ENCODE assay signal across 1 cellular context in the genomic region with DNA sequence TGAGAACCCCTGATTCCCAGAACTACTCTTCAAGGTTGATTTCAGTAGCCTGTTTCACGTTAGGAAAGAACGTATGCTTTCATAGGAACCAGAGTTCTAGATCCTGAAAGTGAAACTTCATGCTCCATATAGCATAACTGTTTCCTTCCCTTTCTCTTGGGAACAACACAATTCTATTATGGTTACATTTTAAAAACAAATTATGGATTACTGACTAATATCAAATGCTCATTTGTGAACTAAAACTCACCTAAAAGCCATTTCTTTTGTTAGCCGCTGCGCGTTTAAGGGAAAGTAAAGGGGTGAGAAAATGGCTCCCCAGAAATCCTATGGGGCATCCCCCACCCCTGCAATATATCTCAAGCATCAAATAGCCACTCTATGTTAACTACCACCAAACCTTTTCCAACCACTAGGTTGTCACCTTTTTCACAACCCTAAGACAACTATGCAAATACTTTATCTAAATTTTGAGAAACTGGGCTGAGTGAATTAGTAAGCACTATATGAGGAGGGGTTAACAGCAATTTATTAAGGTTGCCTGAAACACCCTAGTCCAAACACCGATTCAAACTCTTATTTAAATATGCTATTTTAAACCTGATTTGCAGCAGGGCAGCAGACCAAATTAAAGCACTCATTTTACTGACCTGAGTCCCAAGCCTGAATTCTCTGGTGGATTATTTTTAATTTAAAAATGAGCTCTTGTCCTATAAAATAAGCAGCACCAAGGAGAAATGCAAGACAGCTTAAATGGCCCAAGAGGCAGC.
TF ChIP-seq lines count a peak whose summit lies in the region.

No MANE protein-coding gene starts in this region.

TF ChIP-seq in HepG2, 621 proteins besides CTCF, POLR2A, EP300 and RAD21:
- TF ChIP-seq, protein P1, sequence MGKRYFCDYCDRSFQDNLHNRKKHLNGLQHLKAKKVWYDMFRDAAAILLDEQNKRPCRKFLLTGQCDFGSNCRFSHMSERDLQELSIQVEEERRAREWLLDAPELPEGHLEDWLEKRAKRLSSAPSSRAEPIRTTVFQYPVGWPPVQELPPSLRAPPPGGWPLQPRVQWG (CRISPR knock-in tag; IDR thresholded peaks at IDR 0.05; ENCODE audit: borderline replicate concordance, low read depth), result no peak
- TF ChIP-seq, protein P2, sequence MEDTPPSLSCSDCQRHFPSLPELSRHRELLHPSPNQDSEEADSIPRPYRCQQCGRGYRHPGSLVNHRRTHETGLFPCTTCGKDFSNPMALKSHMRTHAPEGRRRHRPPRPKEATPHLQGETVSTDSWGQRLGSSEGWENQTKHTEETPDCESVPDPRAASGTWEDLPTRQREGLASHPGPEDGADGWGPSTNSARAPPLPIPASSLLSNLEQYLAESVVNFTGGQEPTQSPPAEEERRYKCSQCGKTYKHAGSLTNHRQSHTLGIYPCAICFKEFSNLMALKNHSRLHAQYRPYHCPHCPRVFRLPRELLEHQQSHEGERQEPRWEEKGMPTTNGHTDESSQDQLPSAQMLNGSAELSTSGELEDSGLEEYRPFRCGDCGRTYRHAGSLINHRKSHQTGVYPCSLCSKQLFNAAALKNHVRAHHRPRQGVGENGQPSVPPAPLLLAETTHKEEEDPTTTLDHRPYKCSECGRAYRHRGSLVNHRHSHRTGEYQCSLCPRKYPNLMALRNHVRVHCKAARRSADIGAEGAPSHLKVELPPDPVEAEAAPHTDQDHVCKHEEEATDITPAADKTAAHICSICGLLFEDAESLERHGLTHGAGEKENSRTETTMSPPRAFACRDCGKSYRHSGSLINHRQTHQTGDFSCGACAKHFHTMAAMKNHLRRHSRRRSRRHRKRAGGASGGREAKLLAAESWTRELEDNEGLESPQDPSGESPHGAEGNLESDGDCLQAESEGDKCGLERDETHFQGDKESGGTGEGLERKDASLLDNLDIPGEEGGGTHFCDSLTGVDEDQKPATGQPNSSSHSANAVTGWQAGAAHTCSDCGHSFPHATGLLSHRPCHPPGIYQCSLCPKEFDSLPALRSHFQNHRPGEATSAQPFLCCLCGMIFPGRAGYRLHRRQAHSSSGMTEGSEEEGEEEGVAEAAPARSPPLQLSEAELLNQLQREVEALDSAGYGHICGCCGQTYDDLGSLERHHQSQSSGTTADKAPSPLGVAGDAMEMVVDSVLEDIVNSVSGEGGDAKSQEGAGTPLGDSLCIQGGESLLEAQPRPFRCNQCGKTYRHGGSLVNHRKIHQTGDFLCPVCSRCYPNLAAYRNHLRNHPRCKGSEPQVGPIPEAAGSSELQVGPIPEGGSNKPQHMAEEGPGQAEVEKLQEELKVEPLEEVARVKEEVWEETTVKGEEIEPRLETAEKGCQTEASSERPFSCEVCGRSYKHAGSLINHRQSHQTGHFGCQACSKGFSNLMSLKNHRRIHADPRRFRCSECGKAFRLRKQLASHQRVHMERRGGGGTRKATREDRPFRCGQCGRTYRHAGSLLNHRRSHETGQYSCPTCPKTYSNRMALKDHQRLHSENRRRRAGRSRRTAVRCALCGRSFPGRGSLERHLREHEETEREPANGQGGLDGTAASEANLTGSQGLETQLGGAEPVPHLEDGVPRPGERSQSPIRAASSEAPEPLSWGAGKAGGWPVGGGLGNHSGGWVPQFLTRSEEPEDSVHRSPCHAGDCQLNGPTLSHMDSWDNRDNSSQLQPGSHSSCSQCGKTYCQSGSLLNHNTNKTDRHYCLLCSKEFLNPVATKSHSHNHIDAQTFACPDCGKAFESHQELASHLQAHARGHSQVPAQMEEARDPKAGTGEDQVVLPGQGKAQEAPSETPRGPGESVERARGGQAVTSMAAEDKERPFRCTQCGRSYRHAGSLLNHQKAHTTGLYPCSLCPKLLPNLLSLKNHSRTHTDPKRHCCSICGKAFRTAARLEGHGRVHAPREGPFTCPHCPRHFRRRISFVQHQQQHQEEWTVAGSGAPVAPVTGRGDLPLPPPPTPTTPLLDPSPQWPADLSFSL (CRISPR knock-in tag; IDR thresholded peaks at IDR 0.05), result peak; percentile 6; the same call in 1 of the 2 replicates
- TF ChIP-seq, protein P3, sequence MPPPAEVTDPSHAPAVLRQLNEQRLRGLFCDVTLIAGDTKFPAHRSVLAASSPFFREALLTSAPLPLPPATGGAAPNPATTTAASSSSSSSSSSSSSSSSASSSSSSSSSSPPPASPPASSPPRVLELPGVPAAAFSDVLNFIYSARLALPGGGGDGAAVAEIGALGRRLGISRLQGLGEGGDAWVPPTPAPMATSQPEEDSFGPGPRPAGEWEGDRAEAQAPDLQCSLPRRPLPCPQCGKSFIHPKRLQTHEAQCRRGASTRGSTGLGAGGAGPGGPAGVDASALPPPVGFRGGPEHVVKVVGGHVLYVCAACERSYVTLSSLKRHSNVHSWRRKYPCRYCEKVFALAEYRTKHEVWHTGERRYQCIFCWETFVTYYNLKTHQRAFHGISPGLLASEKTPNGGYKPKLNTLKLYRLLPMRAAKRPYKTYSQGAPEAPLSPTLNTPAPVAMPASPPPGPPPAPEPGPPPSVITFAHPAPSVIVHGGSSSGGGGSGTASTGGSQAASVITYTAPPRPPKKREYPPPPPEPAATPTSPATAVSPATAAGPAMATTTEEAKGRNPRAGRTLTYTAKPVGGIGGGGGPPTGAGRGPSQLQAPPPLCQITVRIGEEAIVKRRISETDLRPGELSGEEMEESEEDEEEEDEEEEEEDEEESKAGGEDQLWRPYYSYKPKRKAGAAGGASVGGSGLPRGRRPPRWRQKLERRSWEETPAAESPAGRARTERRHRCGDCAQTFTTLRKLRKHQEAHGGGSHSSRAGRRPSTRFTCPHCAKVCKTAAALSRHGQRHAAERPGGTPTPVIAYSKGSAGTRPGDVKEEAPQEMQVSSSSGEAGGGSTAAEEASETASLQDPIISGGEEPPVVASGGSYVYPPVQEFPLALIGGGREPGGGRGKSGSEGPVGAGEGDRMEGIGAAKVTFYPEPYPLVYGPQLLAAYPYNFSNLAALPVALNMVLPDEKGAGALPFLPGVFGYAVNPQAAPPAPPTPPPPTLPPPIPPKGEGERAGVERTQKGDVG (CRISPR knock-in tag; IDR thresholded peaks at IDR 0.05; ENCODE audit: borderline replicate concordance), result no peak
- TF ChIP-seq PCBP1 (IDR thresholded peaks at IDR 0.05; ENCODE audit: borderline replicate concordance, low read depth, low read length) (no peak), ZFYVE20 (CRISPR knock-in tag; IDR thresholded peaks at IDR 0.05; ENCODE audit: borderline replicate concordance, low read depth) (no peak), NFATC3 (CRISPR knock-in tag; IDR thresholded peaks at IDR 0.05) (no peak), KMT2B (CRISPR knock-in tag; IDR thresholded peaks at IDR 0.05) (no peak), ZFP90 (CRISPR knock-in tag; IDR thresholded peaks at IDR 0.05; ENCODE audit: borderline replicate concordance) (no peak), ZNF12 (CRISPR knock-in tag; IDR thresholded peaks at IDR 0.05) (no peak), ETV6 (CRISPR knock-in tag; conservative IDR thresholded peaks at IDR 0.05) (no peak), GLI4 (CRISPR knock-in tag; IDR thresholded peaks at IDR 0.05; ENCODE audit: borderline replicate concordance) (no peak), TP53 (CRISPR knock-in tag; conservative IDR thresholded peaks at IDR 0.05) (no peak), HDAC2 (CRISPR knock-in tag; IDR thresholded peaks at IDR 0.05) (no peak), NFKBIZ (CRISPR knock-in tag; IDR thresholded peaks at IDR 0.05) (no peak), AKAP8 (CRISPR knock-in tag; IDR thresholded peaks at IDR 0.05) (no peak), HOXA5 (CRISPR knock-in tag; IDR thresholded peaks at IDR 0.05) (0 out of 2 replicates have a peak, but pooled peaks have one; percentile 45), ZNF496 (CRISPR knock-in tag; IDR thresholded peaks at IDR 0.05; ENCODE audit: insufficient replicate concordance) (no peak), SAFB2 (CRISPR knock-in tag; IDR thresholded peaks at IDR 0.05; ENCODE audit: borderline replicate concordance, low read depth) (no peak), ZNF333 (CRISPR knock-in tag; IDR thresholded peaks at IDR 0.05; ENCODE audit: borderline replicate concordance) (no peak), MLLT10 (CRISPR knock-in tag; IDR thresholded peaks at IDR 0.05) (peak; percentile 33; the same call in 1 of the 2 replicates), FIP1L1 (IDR thresholded peaks at IDR 0.05; ENCODE audit: borderline replicate concordance, insufficient read depth, low read depth, low read length) (no peak), RARG (CRISPR knock-in tag; IDR thresholded peaks at IDR 0.05; ENCODE audit: low read depth) (no peak), ZNF143 (CRISPR knock-in tag; IDR thresholded peaks at IDR 0.05) (no peak), DR1 (CRISPR knock-in tag; IDR thresholded peaks at IDR 0.05) (no peak), TAF1 (CRISPR knock-in tag; IDR thresholded peaks at IDR 0.05) (peak; percentile 30; the same call in 1 of the 2 replicates), ARNT2 (CRISPR knock-in tag; IDR thresholded peaks at IDR 0.05; ENCODE audit: low read depth) (no peak), RFX5 (IDR thresholded peaks at IDR 0.05; ENCODE audit: low read depth, low read length) (no peak), RFX1 (IDR thresholded peaks at IDR 0.05) (no peak), ERF (CRISPR knock-in tag; IDR thresholded peaks at IDR 0.05) (no peak)
- TF ChIP-seq, protein P4, sequence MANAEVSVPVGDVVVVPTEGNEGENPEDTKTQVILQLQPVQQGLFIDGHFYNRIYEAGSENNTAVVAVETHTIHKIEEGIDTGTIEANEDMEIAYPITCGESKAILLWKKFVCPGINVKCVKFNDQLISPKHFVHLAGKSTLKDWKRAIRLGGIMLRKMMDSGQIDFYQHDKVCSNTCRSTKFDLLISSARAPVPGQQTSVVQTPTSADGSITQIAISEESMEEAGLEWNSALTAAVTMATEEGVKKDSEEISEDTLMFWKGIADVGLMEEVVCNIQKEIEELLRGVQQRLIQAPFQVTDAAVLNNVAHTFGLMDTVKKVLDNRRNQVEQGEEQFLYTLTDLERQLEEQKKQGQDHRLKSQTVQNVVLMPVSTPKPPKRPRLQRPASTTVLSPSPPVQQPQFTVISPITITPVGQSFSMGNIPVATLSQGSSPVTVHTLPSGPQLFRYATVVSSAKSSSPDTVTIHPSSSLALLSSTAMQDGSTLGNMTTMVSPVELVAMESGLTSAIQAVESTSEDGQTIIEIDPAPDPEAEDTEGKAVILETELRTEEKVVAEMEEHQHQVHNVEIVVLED (CRISPR knock-in tag; IDR thresholded peaks at IDR 0.05; ENCODE audit: borderline replicate concordance), result no peak
- TF ChIP-seq, protein P5, sequence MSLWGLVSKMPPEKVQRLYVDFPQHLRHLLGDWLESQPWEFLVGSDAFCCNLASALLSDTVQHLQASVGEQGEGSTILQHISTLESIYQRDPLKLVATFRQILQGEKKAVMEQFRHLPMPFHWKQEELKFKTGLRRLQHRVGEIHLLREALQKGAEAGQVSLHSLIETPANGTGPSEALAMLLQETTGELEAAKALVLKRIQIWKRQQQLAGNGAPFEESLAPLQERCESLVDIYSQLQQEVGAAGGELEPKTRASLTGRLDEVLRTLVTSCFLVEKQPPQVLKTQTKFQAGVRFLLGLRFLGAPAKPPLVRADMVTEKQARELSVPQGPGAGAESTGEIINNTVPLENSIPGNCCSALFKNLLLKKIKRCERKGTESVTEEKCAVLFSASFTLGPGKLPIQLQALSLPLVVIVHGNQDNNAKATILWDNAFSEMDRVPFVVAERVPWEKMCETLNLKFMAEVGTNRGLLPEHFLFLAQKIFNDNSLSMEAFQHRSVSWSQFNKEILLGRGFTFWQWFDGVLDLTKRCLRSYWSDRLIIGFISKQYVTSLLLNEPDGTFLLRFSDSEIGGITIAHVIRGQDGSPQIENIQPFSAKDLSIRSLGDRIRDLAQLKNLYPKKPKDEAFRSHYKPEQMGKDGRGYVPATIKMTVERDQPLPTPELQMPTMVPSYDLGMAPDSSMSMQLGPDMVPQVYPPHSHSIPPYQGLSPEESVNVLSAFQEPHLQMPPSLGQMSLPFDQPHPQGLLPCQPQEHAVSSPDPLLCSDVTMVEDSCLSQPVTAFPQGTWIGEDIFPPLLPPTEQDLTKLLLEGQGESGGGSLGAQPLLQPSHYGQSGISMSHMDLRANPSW (CRISPR knock-in tag; IDR thresholded peaks at IDR 0.05; ENCODE audit: borderline replicate concordance), result no peak
- TF ChIP-seq, protein P6, sequence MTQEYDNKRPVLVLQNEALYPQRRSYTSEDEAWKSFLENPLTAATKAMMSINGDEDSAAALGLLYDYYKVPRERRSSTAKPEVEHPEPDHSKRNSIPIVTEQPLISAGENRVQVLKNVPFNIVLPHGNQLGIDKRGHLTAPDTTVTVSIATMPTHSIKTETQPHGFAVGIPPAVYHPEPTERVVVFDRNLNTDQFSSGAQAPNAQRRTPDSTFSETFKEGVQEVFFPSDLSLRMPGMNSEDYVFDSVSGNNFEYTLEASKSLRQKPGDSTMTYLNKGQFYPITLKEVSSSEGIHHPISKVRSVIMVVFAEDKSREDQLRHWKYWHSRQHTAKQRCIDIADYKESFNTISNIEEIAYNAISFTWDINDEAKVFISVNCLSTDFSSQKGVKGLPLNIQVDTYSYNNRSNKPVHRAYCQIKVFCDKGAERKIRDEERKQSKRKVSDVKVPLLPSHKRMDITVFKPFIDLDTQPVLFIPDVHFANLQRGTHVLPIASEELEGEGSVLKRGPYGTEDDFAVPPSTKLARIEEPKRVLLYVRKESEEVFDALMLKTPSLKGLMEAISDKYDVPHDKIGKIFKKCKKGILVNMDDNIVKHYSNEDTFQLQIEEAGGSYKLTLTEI (CRISPR knock-in tag; conservative IDR thresholded peaks at IDR 0.05), result no peak
